In the genomic region with DNA sequence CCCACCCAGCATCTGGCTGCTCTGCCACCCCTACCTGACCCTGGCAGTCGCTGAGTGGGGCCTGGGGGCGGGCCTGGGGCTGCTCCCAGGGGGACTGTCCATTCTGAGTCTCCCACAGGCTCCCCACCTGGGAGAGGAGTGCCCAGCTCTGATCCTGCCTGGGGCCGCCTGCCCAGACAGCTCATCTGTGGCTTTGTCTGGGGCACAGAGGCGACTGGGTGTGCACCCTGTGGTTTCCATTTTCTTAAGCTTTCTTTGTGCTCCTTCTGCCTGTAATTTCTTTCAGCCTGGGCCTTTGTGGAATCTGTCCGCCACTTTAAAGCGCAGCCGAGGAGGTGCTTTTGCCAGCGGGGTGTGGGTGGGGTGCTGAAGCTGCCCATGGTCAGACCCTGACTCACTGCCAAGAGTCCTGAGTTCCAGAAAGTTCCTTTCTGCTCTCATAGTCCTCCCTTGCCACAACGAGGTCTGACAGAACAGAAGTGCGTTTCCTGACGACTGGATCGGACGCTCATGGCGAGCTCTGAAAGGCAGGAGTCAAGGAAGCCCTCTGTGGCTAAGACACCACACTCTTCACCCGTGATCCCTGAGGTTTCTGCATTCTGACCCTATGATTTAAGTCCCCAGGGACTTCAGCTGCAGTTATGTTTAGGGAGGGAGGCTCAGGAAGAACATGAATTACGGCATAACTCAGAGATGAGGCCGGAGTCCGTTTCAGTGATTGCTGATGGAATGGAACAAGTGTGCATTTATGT, we compare ENCODE assay signal across 9 cellular contexts.
DNase-seq lines count a peak whose midpoint lies in the region; ATAC-seq and TF ChIP-seq lines count a peak whose summit lies in the region.
"Had no signal": no experiment of that assay in that cellular context is flagged by ENCODE, and none has a peak within 500 bp of the region (broad histone marks: within the 10 kb centered on the region; RNA-seq: fewer than 3 reads in every experiment).

No MANE protein-coding gene starts in this region.

- H3K4me1 ChIP-seq in mucosa of descending colon (ENCODE audit: low read depth) (peaks cover 42% of the 10 kb centered on the region), aorta (ENCODE audit: control insufficient read depth in 1 of 2, insufficient read depth in 2 of 2, low read length in 2 of 2) (peaks cover 0 to 9% of the 10 kb centered on the region in 2 donors)

- intact Hi-C loops in left cardiac atrium (cut with DNase I) = no loop called here
- intact Hi-C loops in Right ventricle myocardium superior (cut with DNase I) = no loop called here
- intact Hi-C loops in mucosa of descending colon (cut with DNase I, micrococcal nuclease) = no loop called here
- intact Hi-C loops in aorta (cut with DNase I) = no loop called here

- TF ChIP-seq CTCF in mucosa of descending colon (IDR thresholded peaks at IDR 0.05) = no peak

- H3K9me3 ChIP-seq in mucosa of descending colon = no peaks in the 10 kb centered on the region
- H3K9me3 ChIP-seq in aorta (ENCODE audit: control insufficient read depth, low read length) = no peaks in the 10 kb centered on the region

- WGBS in aorta, 2 donors = 1 to 5% methylated on average over 18 of the region's 18 CpGs

- ATAC-seq in left cardiac atrium (peak in 1 of 2 donors; percentile 5), Right ventricle myocardium superior (ENCODE audit: poor library complexity) (no peak), mucosa of descending colon (peak; percentile 67), aorta (ENCODE audit: low FRiP score) (peak; percentile 16), HG03342 (IDR thresholded peaks at IDR 0.05; ENCODE audit: unreplicated experiment) (no peak)

- peak overlapping the region; percentile 50 for H3K27ac ChIP-seq in cingulate gyrus (ENCODE audit: low read depth, low read length)
- H3K27ac ChIP-seq in aorta (ENCODE audit: low read depth in 1 of 2, low read length in 2 of 2) = peak overlapping the region; percentile 75 to 79

- H3K36me3 ChIP-seq in mucosa of descending colon (ENCODE audit: low read depth) (no peaks in the 10 kb centered on the region), aorta (ENCODE audit: control insufficient read depth in 1 of 2, insufficient read depth in 2 of 2, low read length in 1 of 2) (no peaks in the 10 kb centered on the region)

- DNase-seq in left cardiac atrium (peak; percentile 62), Right ventricle myocardium superior (no peak), mucosa of descending colon (peak in 1 of 3 donors; percentile 59), aorta (peak; percentile 81 to 82), iPS-NIHi7 (ENCODE audit: extremely low spot score) (no peak)
- no peak for DNase-seq in stimulated activated CD4-positive, alpha-beta T cell treated with anti-CD3 and anti-CD28 coated beads, Interleukin-2, amount 100 ng/mL, for 48 hours
- DNase-seq: stimulated activated naive B cell treated with anti-CD40 and anti-IgM and Interleukin-4, amounts not matched to agents 10 μg/mL and 1 μg/mL and 100 μg/mL, for 72 hours had no signal

- H3K4me3 ChIP-seq in mucosa of descending colon = no peak overlapping the region
- H3K4me3 ChIP-seq in aorta (ENCODE audit: low read length in 2 of 2) = no peak overlapping the region

- H3K27me3 ChIP-seq in aorta (ENCODE audit: control insufficient read depth in 1 of 2, insufficient read depth in 2 of 2, low read length in 1 of 2) = no peaks in the 10 kb centered on the region

Comparison
In these comparisons a context has a peak if more than half of its experiments do, and no peak if none do; other contexts are left out.
1. DNase-seq: peak in left cardiac atrium (single experiment) and aorta (2 of 2); none in Right ventricle myocardium superior (single experiment), stimulated activated CD4-positive, alpha-beta T cell treated with anti-CD3 and anti-CD28 coated beads, Interleukin-2, amount 100 ng/mL, for 48 hours (0 of 2) and iPS-NIHi7 (single experiment).
2. ATAC-seq: peak in mucosa of descending colon (single experiment) and aorta (single experiment); none in Right ventricle myocardium superior (single experiment) and HG03342 (single experiment).